In the genomic region with DNA sequence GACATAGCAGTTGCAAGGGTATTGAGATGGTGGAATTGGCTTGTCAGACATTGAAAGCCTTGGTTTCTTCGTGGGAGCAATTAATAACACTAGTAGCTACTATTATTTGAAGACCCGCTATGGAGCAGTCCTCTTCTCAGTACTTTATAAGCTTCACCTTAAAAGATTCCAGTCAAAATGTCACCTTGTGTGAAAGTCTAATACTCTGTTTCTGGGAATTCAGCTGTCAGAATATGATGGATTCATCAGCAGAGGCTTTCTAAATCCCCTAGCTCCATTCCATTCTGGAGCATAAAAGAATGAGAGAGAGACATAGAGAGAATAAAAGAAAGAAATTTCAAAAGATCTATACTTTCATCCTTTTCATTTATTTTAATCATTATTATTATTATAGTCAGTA, we compare ENCODE assay signal across 21 cellular contexts.
"Had no signal": no experiment of that assay in that cellular context is flagged by ENCODE, and none has a peak within 500 bp of the region (broad histone marks: within the 10 kb centered on the region; RNA-seq: fewer than 3 reads in every experiment).

No MANE protein-coding gene starts in this region.

- H3K36me3 ChIP-seq: MG63 had no signal

- FAIRE-seq: HepG2, RCC 7860 had no signal

- H3K9me3 ChIP-seq: MG63, SK-N-SH had no signal

- H3K9ac ChIP-seq: SK-N-SH had no signal

- H3K27me3 ChIP-seq: MG63 had no signal

- H3K9me2 ChIP-seq: SK-N-SH had no signal

- DNase-seq: IMR-90, Karpas-422, KG1, MG63, NCI-H1092, NCI-H1105 treated with DMSO at 0.1 percent for 48 hours, NCI-H1436, NCI-H2029, NCI-H2081 treated with DMSO at 0.1 percent for 48 hours, NCI-H2171, NCI-H226, NCI-H510A, NCI-H524 treated with DMSO at 0.1 percent for 48 hours, NCI-H69, NCI-H774, Right ventricle myocardium superior, RPMI8226, SIG-M5 had no signal

- H3K4me3 ChIP-seq: MG63 had no signal

- ATAC-seq: HepG2 had no signal
